ENCODE assay signal across 8 cellular contexts in genomic region chr12:75635606-75636444, GRCh38.
DNase-seq lines count a peak whose midpoint lies in the region; ATAC-seq and TF ChIP-seq lines count a peak whose summit lies in the region.

No MANE protein-coding gene starts in this region.

- ATAC-seq in GM21423 (IDR thresholded peaks at IDR 0.05; ENCODE audit: unreplicated experiment) = peak; percentile 93
- peak; percentile 59 for ATAC-seq in esophagus mucosa
- no peak for ATAC-seq in left lobe of liver
- ATAC-seq in HG02840 (IDR thresholded peaks at IDR 0.05; ENCODE audit: low FRiP score, unreplicated experiment) = no peak

- DNase-seq in AG09309 (ENCODE audit: low read depth) (peak; percentile 70), NCI-H226 (peak; percentile 90), left lobe of liver (ENCODE audit: low spot score) (no peak), cardiac septum (ENCODE audit: low spot score) (no peak), NAMALWA (ENCODE audit: low spot score) (no peak)

- no peak overlapping the region for H3K4me3 ChIP-seq in AG09309 (ENCODE audit: control insufficient read depth, low read depth, low read length)

- TF ChIP-seq CTCF in AG09309 (IDR thresholded peaks at IDR 0.05; ENCODE audit: control insufficient read depth, insufficient read depth, low read depth, low read length, missing control alignments) = no peak

- intact Hi-C loops in cardiac septum (cut with DNase I) = no loop called here

Comparison
In these comparisons a context has a peak if more than half of its experiments do, and no peak if none do; other contexts are left out.
1. DNase-seq: peak in AG09309 (single experiment) and NCI-H226 (single experiment); none in left lobe of liver (single experiment), cardiac septum (single experiment) and NAMALWA (single experiment).
2. ATAC-seq: peak in GM21423 (single experiment) and esophagus mucosa (single experiment); none in left lobe of liver (single experiment) and HG02840 (single experiment).